Comparison of ENCODE assay signal across 16 cellular contexts in the genomic region with DNA sequence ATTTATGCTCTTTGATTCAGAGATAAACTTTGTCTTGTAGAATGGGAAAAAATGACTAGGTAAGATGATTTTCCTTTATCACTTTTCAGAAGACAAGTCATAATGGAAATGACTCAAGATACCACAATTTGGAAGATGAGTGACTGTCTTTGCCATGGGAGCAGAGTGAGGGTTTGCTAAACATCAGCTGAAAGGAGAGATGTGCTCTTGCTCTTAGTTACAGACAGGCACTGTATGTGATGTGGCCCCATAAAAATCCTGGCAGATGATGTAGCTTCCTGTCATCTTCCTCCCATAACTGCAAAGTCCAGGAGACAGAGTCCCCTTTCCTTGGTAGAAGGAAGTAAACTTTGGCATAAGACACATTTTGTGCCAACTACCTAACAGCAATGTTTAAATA. TPM values are rescaled to one million over a fixed set of nuclear protein-coding genes. Genes with fewer than 3 reads are reported as not detected.
A peak's percentile ranks its signal among the peaks of the same experiment; 100 is the strongest.
DNase-seq lines count a peak whose midpoint lies in the region; ATAC-seq, FAIRE-seq and TF ChIP-seq lines count a peak whose summit lies in the region.
"Had no signal": no experiment of that assay in that cellular context is flagged by ENCODE, and none has a peak within 500 bp of the region (broad histone marks: within the 10 kb centered on the region; RNA-seq: fewer than 3 reads in every experiment).

No MANE protein-coding gene starts in this region.

- peak overlapping the region; percentile 75 for H3K27ac Mint-ChIP-seq in T-helper 1 cell treated with Interleukin-12 subunit alpha and Interleukin-12 subunit beta and Interleukin-4 antibody, amounts not matched to agents 30 μg/mL and 1 μg/mL, for 36 hours
- H3K27ac Mint-ChIP-seq in astrocyte (ENCODE audit: unreplicated experiment) = no peak overlapping the region
- no peak overlapping the region for H3K27ac Mint-ChIP-seq in nephron progenitor cell
- H3K27ac Mint-ChIP-seq: H9 had no signal

- no peak overlapping the region for H3K4me2 ChIP-seq in astrocyte (ENCODE audit: low read length)

- H3K4me3 Mint-ChIP-seq in T-helper 1 cell treated with Interleukin-12 subunit alpha and Interleukin-12 subunit beta and Interleukin-4 antibody, amounts not matched to agents 30 μg/mL and 1 μg/mL, for 36 hours = no peak overlapping the region
- H3K4me3 Mint-ChIP-seq in astrocyte (ENCODE audit: unreplicated experiment) (no peak overlapping the region), nephron progenitor cell (no peak overlapping the region)
- H3K4me3 Mint-ChIP-seq: H9 had no signal

- no peaks in the 10 kb centered on the region for H3K27me3 ChIP-seq in astrocyte (ENCODE audit: insufficient read depth, low read length)
- H3K27me3 ChIP-seq: gastroesophageal sphincter, neutrophil, sigmoid colon had no signal

- peaks cover 20% of the 10 kb centered on the region for H3K36me3 Mint-ChIP-seq in T-helper 1 cell treated with Interleukin-12 subunit alpha and Interleukin-12 subunit beta and Interleukin-4 antibody, amounts not matched to agents 30 μg/mL and 1 μg/mL, for 36 hours (ENCODE audit: low read depth)
- H3K36me3 Mint-ChIP-seq in astrocyte (ENCODE audit: low read depth, unreplicated experiment) (no peaks in the 10 kb centered on the region), nephron progenitor cell (ENCODE audit: low read depth) (peaks cover 9% of the 10 kb centered on the region)

- H3K4me1 Mint-ChIP-seq in T-helper 1 cell treated with Interleukin-12 subunit alpha and Interleukin-12 subunit beta and Interleukin-4 antibody, amounts not matched to agents 30 μg/mL and 1 μg/mL, for 36 hours (ENCODE audit: low read depth) = peaks cover 32% of the 10 kb centered on the region
- H3K4me1 Mint-ChIP-seq in astrocyte (ENCODE audit: low read depth, unreplicated experiment) = peaks cover 21% of the 10 kb centered on the region
- peaks cover 5% of the 10 kb centered on the region for H3K4me1 Mint-ChIP-seq in nephron progenitor cell
- H3K4me1 Mint-ChIP-seq: H9 had no signal

- H4K20me1 ChIP-seq in astrocyte (ENCODE audit: insufficient read depth, low read length) = no peaks in the 10 kb centered on the region

- ATAC-seq in GM19351 (IDR thresholded peaks at IDR 0.05; ENCODE audit: unreplicated experiment) = no peak
- ATAC-seq: gastroesophageal sphincter had no signal

- H3K79me2 ChIP-seq in astrocyte (ENCODE audit: insufficient read depth, low read length) = no peaks in the 10 kb centered on the region

- no peaks in the 10 kb centered on the region for H3K36me3 ChIP-seq in astrocyte (ENCODE audit: insufficient read depth, low read length)
- H3K36me3 ChIP-seq: gastroesophageal sphincter, neutrophil, sigmoid colon had no signal

- no peak overlapping the region for H3K27ac ChIP-seq in astrocyte (ENCODE audit: low read depth, low read length)
- H3K27ac ChIP-seq: gastroesophageal sphincter, neutrophil, sigmoid colon had no signal

- peak; percentile 32 for FAIRE-seq in astrocyte (lab: Jason Lieb, UNC)
- FAIRE-seq: D721Med had no signal

- no peaks in the 10 kb centered on the region for H3K27me3 Mint-ChIP-seq in T-helper 1 cell treated with Interleukin-12 subunit alpha and Interleukin-12 subunit beta and Interleukin-4 antibody, amounts not matched to agents 30 μg/mL and 1 μg/mL, for 36 hours (ENCODE audit: low read depth)
- H3K27me3 Mint-ChIP-seq in astrocyte (ENCODE audit: low read depth, unreplicated experiment) (no peaks in the 10 kb centered on the region), nephron progenitor cell (ENCODE audit: low read depth, poor library complexity) (peaks cover 2% of the 10 kb centered on the region)

- H3K4me3 ChIP-seq in astrocyte (ENCODE audit: insufficient read depth, low read depth, low read length) = no peak overlapping the region
- H3K4me3 ChIP-seq: gastroesophageal sphincter, sigmoid colon had no signal

- no peaks in the 10 kb centered on the region for H3K9me3 ChIP-seq in astrocyte (ENCODE audit: insufficient read depth, low read depth, low read length)
- H3K9me3 ChIP-seq: gastroesophageal sphincter, neutrophil, sigmoid colon had no signal

- DNase-seq in stimulated activated CD4-positive, alpha-beta T cell treated with anti-CD3 and anti-CD28 coated beads, Interleukin-15, amount 100 ng/mL, for 24 hours = peak; percentile 54
- no peak for DNase-seq in stimulated activated CD4-positive, alpha-beta T cell treated with anti-CD3 and anti-CD28 coated beads, Interleukin-4, amount 100 ng/mL, for 1 hour
- DNase-seq in astrocyte (ENCODE audit: low read depth) = no peak
- DNase-seq in stromal cell of bone marrow (ENCODE audit: low read depth) = peak; percentile 12
- DNase-seq in stimulated activated CD8-positive, alpha-beta memory T cell treated with anti-CD3 and anti-CD28 coated beads, Interleukin-4, amount 100 ng/mL, for 48 hours = no peak
- no peak for DNase-seq in nephron progenitor cell
- DNase-seq: H9, KBM-7, NCI-H1105 treated with DMSO at 0.1 percent for 48 hours, NCI-H345, sigmoid colon had no signal

- no peaks in the 10 kb centered on the region for H3K9me3 Mint-ChIP-seq in T-helper 1 cell treated with Interleukin-12 subunit alpha and Interleukin-12 subunit beta and Interleukin-4 antibody, amounts not matched to agents 30 μg/mL and 1 μg/mL, for 36 hours
- no peaks in the 10 kb centered on the region for H3K9me3 Mint-ChIP-seq in astrocyte (ENCODE audit: unreplicated experiment)
- no peaks in the 10 kb centered on the region for H3K9me3 Mint-ChIP-seq in nephron progenitor cell
- H3K9me3 Mint-ChIP-seq: H9 had no signal

- TF ChIP-seq CTCF in astrocyte (IDR thresholded peaks at IDR 0.05; ENCODE audit: insufficient read depth, low read depth, low read length) = no peak
- no peak for TF ChIP-seq CTCF in nephron progenitor cell (IDR thresholded peaks at IDR 0.05)

- no peaks in the 10 kb centered on the region for H3K4me1 ChIP-seq in astrocyte (ENCODE audit: insufficient read depth, low read length)
- H3K4me1 ChIP-seq: sigmoid colon had no signal

- H2AFZ ChIP-seq in astrocyte (ENCODE audit: low read depth, low read length) = no peak overlapping the region

- no peak overlapping the region for H3K9ac ChIP-seq in astrocyte (ENCODE audit: low read length)

RNA-seq across cellular contexts. Expression of gene BACH2, which starts 47.6 kb away (rescaled TPM):
- 12.6 and 17.5 TPM in 2 replicates for total RNA-seq in astrocyte

Comparison
In these comparisons a context has a peak if more than half of its experiments do, and no peak if none do; other contexts are left out.
1. DNase-seq: peak in stimulated activated CD4-positive, alpha-beta T cell treated with anti-CD3 and anti-CD28 coated beads, Interleukin-15, amount 100 ng/mL, for 24 hours (single experiment) and stromal cell of bone marrow (single experiment); none in stimulated activated CD4-positive, alpha-beta T cell treated with anti-CD3 and anti-CD28 coated beads, Interleukin-4, amount 100 ng/mL, for 1 hour (single experiment), astrocyte (single experiment), stimulated activated CD8-positive, alpha-beta memory T cell treated with anti-CD3 and anti-CD28 coated beads, Interleukin-4, amount 100 ng/mL, for 48 hours (single experiment) and nephron progenitor cell (single experiment).